ENCODE assay signal across 11 cellular contexts in the genomic region with DNA sequence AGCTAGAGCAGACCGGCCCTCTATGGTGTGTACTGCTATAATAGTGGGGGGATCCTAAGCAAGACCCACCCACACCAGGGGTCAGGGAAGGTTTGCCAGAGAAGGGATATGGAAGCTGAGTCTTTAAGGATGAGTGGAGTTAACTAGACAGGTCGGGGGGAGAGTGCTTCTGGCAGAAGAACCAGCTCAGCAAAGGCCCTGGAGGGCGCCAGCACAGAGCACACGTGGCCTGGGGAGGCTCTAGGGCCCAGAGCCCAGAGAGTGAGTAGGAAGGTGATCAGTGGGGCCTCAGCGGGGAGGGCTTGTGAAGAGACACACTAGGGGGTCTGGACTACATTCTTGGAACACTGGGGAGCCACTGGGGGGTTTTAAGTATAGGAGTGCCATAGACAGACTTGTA. TPM values are rescaled to one million over a fixed set of nuclear protein-coding genes. Genes with fewer than 3 reads are reported as not detected.
DNase-seq lines count a peak whose midpoint lies in the region; ATAC-seq and TF ChIP-seq lines count a peak whose summit lies in the region.
"Had no signal": no experiment of that assay in that cellular context is flagged by ENCODE, and none has a peak within 500 bp of the region (broad histone marks: within the 10 kb centered on the region; RNA-seq: fewer than 3 reads in every experiment).

No MANE protein-coding gene starts in this region.

- no peaks in the 10 kb centered on the region for H4K20me1 ChIP-seq in SK-N-SH (ENCODE audit: insufficient read depth)

- peaks cover 4% of the 10 kb centered on the region; the same call in 1 of the 2 replicates for H3K27me3 ChIP-seq in SK-N-SH (ENCODE audit: insufficient read depth)

- TF ChIP-seq RAD21 in SK-N-SH (IDR thresholded peaks at IDR 0.05; ENCODE audit: low read length) = peak; percentile 35

- TF ChIP-seq CTCF in SK-N-SH (IDR thresholded peaks at IDR 0.05) (no peak), nephron (IDR thresholded peaks at IDR 0.05; ENCODE audit: unreplicated experiment in 3 of 3) (no peak), type B pancreatic cell (conservative IDR thresholded peaks at IDR 0.05) (no peak)

- no peaks in the 10 kb centered on the region for H3K9me2 ChIP-seq in SK-N-SH

- ATAC-seq in SK-N-SH treated with all-trans-retinoic acid at 6 μM for 48 hours (no peak), HG03442 (IDR thresholded peaks at IDR 0.05; ENCODE audit: unreplicated experiment) (no peak)
- ATAC-seq: activated T-helper 17 cell treated with anti-CD3 and anti-CD28 coated beads, Interleukin-2, amount 50 U/mL, for 72 hours had no signal

- no peak overlapping the region for H3K4me2 ChIP-seq in SK-N-SH

- peak overlapping the region; percentile 97 to 100 (median 99) for H3K27ac Mint-ChIP-seq in nephron
- H3K27ac Mint-ChIP-seq in type B pancreatic cell = peak overlapping the region; percentile 87
- H3K27ac Mint-ChIP-seq: activated T-helper 17 cell treated with anti-CD3 and anti-CD28 coated beads, Interleukin-2, amount 50 U/mL, for 72 hours had no signal

- CTCF ChIA-PET in SK-N-SH (lab: Yijun Ruan, JAX) = interaction anchor here (0.6 to 15.7 kb wide), 16 partner anchors 8 to 191 kb away, joined by 3 to 453 read pairs (median 4); partner anchors contain the start of genes NGFR, NXPH3 and SLC35B1

- H3K27me3 Mint-ChIP-seq in nephron (ENCODE audit: low read depth) (no peaks in the 10 kb centered on the region), type B pancreatic cell (no peaks in the 10 kb centered on the region)

- H3K79me2 ChIP-seq in SK-N-SH (ENCODE audit: insufficient read depth) = no peaks in the 10 kb centered on the region

- H3F3A ChIP-seq in SK-N-SH (replicated peaks; ENCODE audit: insufficient read depth) = no peaks in the 10 kb centered on the region

- H3K9me3 Mint-ChIP-seq in nephron (no peaks in the 10 kb centered on the region), type B pancreatic cell (no peaks in the 10 kb centered on the region)
- H3K9me3 Mint-ChIP-seq: activated T-helper 17 cell treated with anti-CD3 and anti-CD28 coated beads, Interleukin-2, amount 50 U/mL, for 72 hours had no signal

- POLR2A ChIA-PET in SK-N-SH (lab: Yijun Ruan, JAX) = interaction anchor here (1.2 to 2.0 kb wide), 2 partner anchors 21 to 81 kb away, joined by 3 to 5 read pairs; partner anchors contain the start of gene NGFR

- no peak for TF ChIP-seq EP300 in SK-N-SH (IDR thresholded peaks at IDR 0.05; ENCODE audit: borderline replicate concordance in 1 of 2, low read depth in 1 of 2, low read length in 1 of 2)

- H3K36me3 Mint-ChIP-seq in nephron (ENCODE audit: low read depth) = no peaks in the 10 kb centered on the region
- H3K36me3 Mint-ChIP-seq in type B pancreatic cell = peaks cover 3% of the 10 kb centered on the region

- 70% methylated on average over 5 of the region's 5 CpGs for WGBS in SK-N-SH (ENCODE audit: low lambda C conversion rate)

- peak; percentile 30 for DNase-seq in SK-N-SH
- DNase-seq in ecto neural progenitor cell (ENCODE audit: low spot score) = peak; percentile 47
- DNase-seq in type B pancreatic cell (ENCODE audit: extremely low spot score, unreplicated experiment) = no peak
- DNase-seq in Kasumi-1 (lab: John Stamatoyannopoulos, UW) = no peak
- DNase-seq in cortex of kidney (lab: John Stamatoyannopoulos, UW) = no peak
- DNase-seq: left cardiac atrium, NCI-H510A had no signal

- H3K4me1 ChIP-seq in SK-N-SH (ENCODE audit: control insufficient read depth in 1 of 2, insufficient read depth in 2 of 2, low read depth in 1 of 2, low read length in 1 of 2) = peaks cover 7 to 75% of the 10 kb centered on the region in 2 experiments

- H3K4me3 ChIP-seq in SK-N-SH (ENCODE audit: low read depth in 2 of 2, low read length in 1 of 2) = no peak overlapping the region

- H3K9ac ChIP-seq in SK-N-SH = no peak overlapping the region

- H3K9me3 ChIP-seq in SK-N-SH = no peaks in the 10 kb centered on the region

- peak overlapping the region in 1 of 2 experiments; percentile 99; a peak in 2 of 4 replicates for H3K27ac ChIP-seq in SK-N-SH (ENCODE audit: low read depth in 2 of 2, low read length in 1 of 2)

- H3K36me3 ChIP-seq in SK-N-SH (replicated peaks in 1 of 2; ENCODE audit: control insufficient read depth in 1 of 2, insufficient read depth in 2 of 2, low read length in 1 of 2) = no peaks in the 10 kb centered on the region

- H3K4me1 Mint-ChIP-seq in nephron (peaks cover 65% of the 10 kb centered on the region), type B pancreatic cell (ENCODE audit: unreplicated experiment) (peaks cover 44% of the 10 kb centered on the region)
- H3K4me1 Mint-ChIP-seq: activated T-helper 17 cell treated with anti-CD3 and anti-CD28 coated beads, Interleukin-2, amount 50 U/mL, for 72 hours had no signal

- H2AFZ ChIP-seq in SK-N-SH (ENCODE audit: low read depth) = no peak overlapping the region

- peak overlapping the region in 1 of 3 experiments; percentile 24 for H3K4me3 Mint-ChIP-seq in nephron
- H3K4me3 Mint-ChIP-seq in type B pancreatic cell = no peak overlapping the region
- H3K4me3 Mint-ChIP-seq: activated T-helper 17 cell treated with anti-CD3 and anti-CD28 coated beads, Interleukin-2, amount 50 U/mL, for 72 hours had no signal

TF ChIP-seq in SK-N-SH, 30 proteins besides CTCF, POLR2A, EP300 and RAD21:
- TF ChIP-seq RCOR1 (IDR thresholded peaks at IDR 0.05; ENCODE audit: low read length) (no peak), EZH2phosphoT487 (IDR thresholded peaks at IDR 0.05; ENCODE audit: borderline replicate concordance, low read depth) (no peak), FOXM1 (IDR thresholded peaks at IDR 0.05; ENCODE audit: low read depth) (no peak), SMC3 (IDR thresholded peaks at IDR 0.05; ENCODE audit: low read depth, low read length) (no peak), POLR2AphosphoS5 (IDR thresholded peaks at IDR 0.05; ENCODE audit: low read depth, low read length) (no peak), TEAD4 (IDR thresholded peaks at IDR 0.05; ENCODE audit: borderline replicate concordance, insufficient read depth) (no peak), NRF1 (IDR thresholded peaks at IDR 0.05; ENCODE audit: low read depth, low read length) (no peak), RFX5 (IDR thresholded peaks at IDR 0.05; ENCODE audit: low read length) (no peak), TCF12 (IDR thresholded peaks at IDR 0.05) (no peak), TAF1 (IDR thresholded peaks at IDR 0.05; ENCODE audit: borderline replicate concordance, low read depth, low read length) (no peak)
- TF ChIP-seq, protein P1, sequence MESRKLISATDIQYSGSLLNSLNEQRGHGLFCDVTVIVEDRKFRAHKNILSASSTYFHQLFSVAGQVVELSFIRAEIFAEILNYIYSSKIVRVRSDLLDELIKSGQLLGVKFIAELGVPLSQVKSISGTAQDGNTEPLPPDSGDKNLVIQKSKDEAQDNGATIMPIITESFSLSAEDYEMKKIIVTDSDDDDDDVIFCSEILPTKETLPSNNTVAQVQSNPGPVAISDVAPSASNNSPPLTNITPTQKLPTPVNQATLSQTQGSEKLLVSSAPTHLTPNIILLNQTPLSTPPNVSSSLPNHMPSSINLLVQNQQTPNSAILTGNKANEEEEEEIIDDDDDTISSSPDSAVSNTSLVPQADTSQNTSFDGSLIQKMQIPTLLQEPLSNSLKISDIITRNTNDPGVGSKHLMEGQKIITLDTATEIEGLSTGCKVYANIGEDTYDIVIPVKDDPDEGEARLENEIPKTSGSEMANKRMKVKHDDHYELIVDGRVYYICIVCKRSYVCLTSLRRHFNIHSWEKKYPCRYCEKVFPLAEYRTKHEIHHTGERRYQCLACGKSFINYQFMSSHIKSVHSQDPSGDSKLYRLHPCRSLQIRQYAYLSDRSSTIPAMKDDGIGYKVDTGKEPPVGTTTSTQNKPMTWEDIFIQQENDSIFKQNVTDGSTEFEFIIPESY (IDR thresholded peaks at IDR 0.05; ENCODE audit: borderline replicate concordance, low read depth) = no peak

TF ChIP-seq in SK-N-SH treated with all-trans-retinoic acid at 6 μM for 48 hours, 23 proteins besides CTCF, POLR2A, EP300 and RAD21:
- TF ChIP-seq BACH2 (CRISPR knock-in tag; IDR thresholded peaks at IDR 0.05; ENCODE audit: borderline replicate concordance) (no peak), SNAI2 (CRISPR knock-in tag; IDR thresholded peaks at IDR 0.05) (no peak), ARNTL (CRISPR knock-in tag; IDR thresholded peaks at IDR 0.05; ENCODE audit: borderline replicate concordance, low read depth) (no peak), PPARA (CRISPR knock-in tag; IDR thresholded peaks at IDR 0.05; ENCODE audit: borderline replicate concordance) (no peak), ISL1 (CRISPR knock-in tag; IDR thresholded peaks at IDR 0.05) (no peak), ZNF70 (CRISPR knock-in tag; IDR thresholded peaks at IDR 0.05) (no peak), ZNF8 (CRISPR knock-in tag; IDR thresholded peaks at IDR 0.05) (no peak), GLIS3 (CRISPR knock-in tag; IDR thresholded peaks at IDR 0.05) (no peak)
TF ChIP-seq in SK-N-SH treated with all-trans-retinoic acid at 6 μM for 48 hours: peak in this region for 0.

RNA-seq across cellular contexts. Expression of gene NGFR, which starts 21.1 kb away (rescaled TPM):
- polyA plus RNA-seq in SK-N-SH (2012; rRNA removed) = 0.44 and 0.76 TPM in 2 replicates
- polyA plus RNA-seq in SK-N-SH (2012; cell fraction: cytosol; rRNA removed) = 0.37 and 0.59 TPM in 2 replicates
- 0.52 and 0.66 TPM in 2 replicates for polyA plus RNA-seq in SK-N-SH (2012; cell fraction: nucleus; rRNA removed)
- total RNA-seq in type B pancreatic cell (ENCODE audit: low replicate concordance) = 2.1 and 41.3 TPM in 2 replicates

RNA-seq across cellular contexts. Expression of gene NXPH3, which starts 59.5 kb away (rescaled TPM):
- 0.30 and 0.31 TPM in 2 replicates for polyA plus RNA-seq in SK-N-SH (2012; rRNA removed)
- polyA plus RNA-seq in SK-N-SH (2012; cell fraction: cytosol; rRNA removed) = 0.14 and 0.16 TPM in 2 replicates
- 0.25 and 0.34 TPM in 2 replicates for polyA plus RNA-seq in SK-N-SH (2012; cell fraction: nucleus; rRNA removed)
- total RNA-seq in type B pancreatic cell (ENCODE audit: low replicate concordance) = 0.45 and 0.46 TPM in 2 replicates
- total RNA-seq: activated T-helper 17 cell treated with anti-CD3 and anti-CD28 coated beads, Interleukin-2, amount 50 U/mL, for 72 hours had no signal

Comparison
In these comparisons a context has a peak if more than half of its experiments do, and no peak if none do; other contexts are left out.
1. DNase-seq: peak in SK-N-SH (single experiment) and ecto neural progenitor cell (single experiment); none in type B pancreatic cell (single experiment), Kasumi-1 (0 of 2) and cortex of kidney (single experiment).